ENCODE assay signal across 21 cellular contexts in the genomic region with DNA sequence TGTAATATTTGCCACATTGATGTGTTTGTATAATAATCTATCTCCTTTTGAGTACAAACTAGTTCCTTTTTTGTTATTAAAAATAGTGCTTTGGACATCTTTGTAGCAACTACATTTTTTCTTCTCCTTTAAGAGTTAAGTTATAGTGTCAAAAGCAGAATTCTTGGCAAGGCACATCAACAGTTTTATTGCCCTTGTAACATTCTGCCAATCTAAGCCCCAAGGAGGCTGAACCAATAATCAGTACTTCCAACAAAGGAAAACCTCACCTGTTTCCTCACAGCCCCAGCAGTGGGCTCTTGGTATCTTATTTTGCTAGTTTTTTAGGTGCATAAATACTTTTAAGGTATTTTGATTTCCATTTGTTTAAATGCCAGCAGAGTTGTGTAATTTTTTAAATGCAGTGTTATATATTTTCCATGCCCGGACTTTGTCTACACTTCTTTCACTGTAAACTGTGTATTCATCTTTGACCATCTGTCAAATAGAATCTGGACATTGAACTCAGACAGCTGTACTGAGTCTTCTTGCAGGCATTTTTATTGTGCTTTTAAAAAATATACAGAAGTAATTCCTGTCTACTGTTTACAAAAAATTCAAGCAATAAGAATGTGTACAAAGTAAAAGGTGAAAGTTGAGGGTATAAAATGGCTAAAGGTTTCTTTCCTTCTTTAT.
DNase-seq lines count a peak whose midpoint lies in the region; ATAC-seq and TF ChIP-seq lines count a peak whose summit lies in the region.
"Had no signal": no experiment of that assay in that cellular context is flagged by ENCODE, and none has a peak within 500 bp of the region (broad histone marks: within the 10 kb centered on the region; RNA-seq: fewer than 3 reads in every experiment).

No MANE protein-coding gene starts in this region.

- H3K9me3 Mint-ChIP-seq in nephron = no peaks in the 10 kb centered on the region
- no peaks in the 10 kb centered on the region for H3K9me3 Mint-ChIP-seq in T-helper 2 cell treated with Interferon-gamma antibody and Interleukin-4, amounts not matched to agents 5 μg/mL and 100 μg/mL, for 36 hours
- H3K9me3 Mint-ChIP-seq: activated naive CD4-positive, alpha-beta T cell treated with anti-CD3 and anti-CD28 coated beads for 36 hours; naive thymus-derived CD8-positive, alpha-beta T cell had no signal

- no peak overlapping the region for H2AFZ ChIP-seq in SK-N-SH (ENCODE audit: low read depth)

- peaks cover 44 to 51% of the 10 kb centered on the region in 2 experiments for H3K4me1 ChIP-seq in SK-N-SH (ENCODE audit: control insufficient read depth in 1 of 2, insufficient read depth in 2 of 2, low read depth in 1 of 2, low read length in 1 of 2)
- H3K4me1 ChIP-seq in esophagus muscularis mucosa = peaks cover 7 to 64% (median 56%) of the 10 kb centered on the region in 4 donors

- H3K27ac Mint-ChIP-seq in nephron = peak overlapping the region in 2 of 3 experiments; percentile 50 to 58
- H3K27ac Mint-ChIP-seq in T-helper 2 cell treated with Interferon-gamma antibody and Interleukin-4, amounts not matched to agents 5 μg/mL and 100 μg/mL, for 36 hours = no peak overlapping the region
- H3K27ac Mint-ChIP-seq: activated naive CD4-positive, alpha-beta T cell treated with anti-CD3 and anti-CD28 coated beads for 36 hours; naive thymus-derived CD8-positive, alpha-beta T cell had no signal

- H3K4me2 ChIP-seq in SK-N-SH = no peak overlapping the region

- H3K27me3 Mint-ChIP-seq in nephron (ENCODE audit: low read depth) = no peaks in the 10 kb centered on the region
- peaks cover 2% of the 10 kb centered on the region for H3K27me3 Mint-ChIP-seq in T-helper 2 cell treated with Interferon-gamma antibody and Interleukin-4, amounts not matched to agents 5 μg/mL and 100 μg/mL, for 36 hours (ENCODE audit: low read depth)

- H3K4me1 Mint-ChIP-seq in nephron = peaks cover 42% of the 10 kb centered on the region
- no peaks in the 10 kb centered on the region for H3K4me1 Mint-ChIP-seq in T-helper 2 cell treated with Interferon-gamma antibody and Interleukin-4, amounts not matched to agents 5 μg/mL and 100 μg/mL, for 36 hours (ENCODE audit: low read depth)

- peaks cover 30 to 51% of the 10 kb centered on the region in 2 experiments for H3K36me3 ChIP-seq in SK-N-SH (replicated peaks in 1 of 2; ENCODE audit: control insufficient read depth in 1 of 2, insufficient read depth in 2 of 2, low read length in 1 of 2)
- no peaks in the 10 kb centered on the region for H3K36me3 ChIP-seq in esophagus muscularis mucosa
- H3K36me3 ChIP-seq: MG63 had no signal

- 69% methylated on average over 1 of the region's 1 CpG for WGBS in SK-N-SH (ENCODE audit: low lambda C conversion rate)
- 34% methylated on average over 1 of the region's 1 CpG for WGBS in esophagus muscularis mucosa

- no peak for TF ChIP-seq RAD21 in SK-N-SH (IDR thresholded peaks at IDR 0.05; ENCODE audit: low read length)

- H4K20me1 ChIP-seq in SK-N-SH (ENCODE audit: insufficient read depth) = no peaks in the 10 kb centered on the region

- no peak overlapping the region for H3K9ac ChIP-seq in SK-N-SH

- DNase-seq in SK-N-SH = no peak
- peak; percentile 39 for DNase-seq in esophagus muscularis mucosa (ENCODE audit: extremely low spot score)
- no peak for DNase-seq in sciatic nerve (ENCODE audit: low spot score)
- DNase-seq in HPDE6-E6E7 (ENCODE audit: extremely low spot score) = no peak
- DNase-seq in retina = no peak
- no peak for DNase-seq in T-helper 2 cell treated with Interferon-gamma antibody and Interleukin-4, amounts not matched to agents 5 μg/mL and 100 μg/mL, for 36 hours (ENCODE audit: low spot score)
- DNase-seq: activated naive CD4-positive, alpha-beta T cell treated with anti-CD3 and anti-CD28 coated beads for 36 hours; activated T-cell treated with anti-CD3 and anti-CD28 coated beads, Interleukin-2, amount 50 U/mL, for 48 hours; caudate nucleus; COR-L47; dorsolateral prefrontal cortex; EL; foreskin melanocyte; MG63; naive thymus-derived CD8-positive, alpha-beta T cell; NCI-H1694; NCI-H774; T1000 had no signal

- no peaks in the 10 kb centered on the region for H3K9me2 ChIP-seq in SK-N-SH

- H3K27ac ChIP-seq in SK-N-SH (ENCODE audit: low read depth in 2 of 2, low read length in 1 of 2) = peak overlapping the region; percentile 63 to 99
- H3K27ac ChIP-seq in esophagus muscularis mucosa (replicated peaks in 1 of 4) = peak overlapping the region; percentile 73 to 82 (median 74)
- H3K27ac ChIP-seq: dorsolateral prefrontal cortex had no signal

- POLR2A ChIA-PET in SK-N-SH (lab: Yijun Ruan, JAX) = no interaction called here

- TF ChIP-seq CTCF in SK-N-SH (IDR thresholded peaks at IDR 0.05) (no peak), esophagus muscularis mucosa (IDR thresholded peaks at IDR 0.05) (no peak), nephron (IDR thresholded peaks at IDR 0.05; ENCODE audit: unreplicated experiment in 3 of 3) (no peak)

- H3K27me3 ChIP-seq in SK-N-SH (ENCODE audit: insufficient read depth) (no peaks in the 10 kb centered on the region), esophagus muscularis mucosa (no peaks in the 10 kb centered on the region)
- H3K27me3 ChIP-seq: MG63 had no signal

- H3K4me3 Mint-ChIP-seq in nephron = no peak overlapping the region
- H3K4me3 Mint-ChIP-seq in T-helper 2 cell treated with Interferon-gamma antibody and Interleukin-4, amounts not matched to agents 5 μg/mL and 100 μg/mL, for 36 hours = no peak overlapping the region
- H3K4me3 Mint-ChIP-seq: activated naive CD4-positive, alpha-beta T cell treated with anti-CD3 and anti-CD28 coated beads for 36 hours; naive thymus-derived CD8-positive, alpha-beta T cell had no signal

- TF ChIP-seq POLR2A in esophagus muscularis mucosa (IDR thresholded peaks at IDR 0.05; ENCODE audit: low read depth) = no peak

- H3F3A ChIP-seq in SK-N-SH (replicated peaks; ENCODE audit: insufficient read depth) = peaks cover 36% of the 10 kb centered on the region

- CTCF ChIA-PET in SK-N-SH (lab: Yijun Ruan, JAX) = no interaction called here

- intact Hi-C loops in esophagus muscularis mucosa (cut with DNase I) = no loop called here
- intact Hi-C loops in sciatic nerve (cut with DNase I) = no loop called here

- TF ChIP-seq EP300 in SK-N-SH (IDR thresholded peaks at IDR 0.05; ENCODE audit: borderline replicate concordance in 1 of 2, low read depth in 1 of 2, low read length in 1 of 2) = no peak
- no peak for TF ChIP-seq EP300 in esophagus muscularis mucosa (IDR thresholded peaks at IDR 0.05)

- H3K79me2 ChIP-seq in SK-N-SH (ENCODE audit: insufficient read depth) = peaks cover 73% of the 10 kb centered on the region

- ATAC-seq in SK-N-SH treated with all-trans-retinoic acid at 6 μM for 48 hours (no peak), sciatic nerve (no peak)
- ATAC-seq: HCT116; naive thymus-derived CD8-positive, alpha-beta T cell had no signal

- H3K36me3 Mint-ChIP-seq in nephron (ENCODE audit: low read depth) = no peaks in the 10 kb centered on the region
- no peaks in the 10 kb centered on the region for H3K36me3 Mint-ChIP-seq in T-helper 2 cell treated with Interferon-gamma antibody and Interleukin-4, amounts not matched to agents 5 μg/mL and 100 μg/mL, for 36 hours (ENCODE audit: low read depth)
- H3K36me3 Mint-ChIP-seq: naive thymus-derived CD8-positive, alpha-beta T cell had no signal

- H3K9me3 ChIP-seq in SK-N-SH = no peaks in the 10 kb centered on the region
- H3K9me3 ChIP-seq in esophagus muscularis mucosa = no peaks in the 10 kb centered on the region
- H3K9me3 ChIP-seq: MG63 had no signal

- H3K4me3 ChIP-seq in SK-N-SH (ENCODE audit: low read depth in 2 of 2, low read length in 1 of 2) (no peak overlapping the region), esophagus muscularis mucosa (no peak overlapping the region)
- H3K4me3 ChIP-seq: dorsolateral prefrontal cortex, MG63 had no signal

TF ChIP-seq in SK-N-SH, 30 proteins besides CTCF, POLR2A, EP300 and RAD21 (continues in another document):
- TF ChIP-seq, protein P1, sequence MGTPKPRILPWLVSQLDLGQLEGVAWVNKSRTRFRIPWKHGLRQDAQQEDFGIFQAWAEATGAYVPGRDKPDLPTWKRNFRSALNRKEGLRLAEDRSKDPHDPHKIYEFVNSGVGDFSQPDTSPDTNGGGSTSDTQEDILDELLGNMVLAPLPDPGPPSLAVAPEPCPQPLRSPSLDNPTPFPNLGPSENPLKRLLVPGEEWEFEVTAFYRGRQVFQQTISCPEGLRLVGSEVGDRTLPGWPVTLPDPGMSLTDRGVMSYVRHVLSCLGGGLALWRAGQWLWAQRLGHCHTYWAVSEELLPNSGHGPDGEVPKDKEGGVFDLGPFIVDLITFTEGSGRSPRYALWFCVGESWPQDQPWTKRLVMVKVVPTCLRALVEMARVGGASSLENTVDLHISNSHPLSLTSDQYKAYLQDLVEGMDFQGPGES (IDR thresholded peaks at IDR 0.05; ENCODE audit: low read depth, low read length) = no peak
- no peak for TF ChIP-seq POLR2AphosphoS5 (IDR thresholded peaks at IDR 0.05; ENCODE audit: low read depth, low read length)

TF ChIP-seq in SK-N-SH treated with all-trans-retinoic acid at 6 μM for 48 hours, 23 proteins besides CTCF, POLR2A, EP300 and RAD21 (continues in another document):
- TF ChIP-seq, protein P2, sequence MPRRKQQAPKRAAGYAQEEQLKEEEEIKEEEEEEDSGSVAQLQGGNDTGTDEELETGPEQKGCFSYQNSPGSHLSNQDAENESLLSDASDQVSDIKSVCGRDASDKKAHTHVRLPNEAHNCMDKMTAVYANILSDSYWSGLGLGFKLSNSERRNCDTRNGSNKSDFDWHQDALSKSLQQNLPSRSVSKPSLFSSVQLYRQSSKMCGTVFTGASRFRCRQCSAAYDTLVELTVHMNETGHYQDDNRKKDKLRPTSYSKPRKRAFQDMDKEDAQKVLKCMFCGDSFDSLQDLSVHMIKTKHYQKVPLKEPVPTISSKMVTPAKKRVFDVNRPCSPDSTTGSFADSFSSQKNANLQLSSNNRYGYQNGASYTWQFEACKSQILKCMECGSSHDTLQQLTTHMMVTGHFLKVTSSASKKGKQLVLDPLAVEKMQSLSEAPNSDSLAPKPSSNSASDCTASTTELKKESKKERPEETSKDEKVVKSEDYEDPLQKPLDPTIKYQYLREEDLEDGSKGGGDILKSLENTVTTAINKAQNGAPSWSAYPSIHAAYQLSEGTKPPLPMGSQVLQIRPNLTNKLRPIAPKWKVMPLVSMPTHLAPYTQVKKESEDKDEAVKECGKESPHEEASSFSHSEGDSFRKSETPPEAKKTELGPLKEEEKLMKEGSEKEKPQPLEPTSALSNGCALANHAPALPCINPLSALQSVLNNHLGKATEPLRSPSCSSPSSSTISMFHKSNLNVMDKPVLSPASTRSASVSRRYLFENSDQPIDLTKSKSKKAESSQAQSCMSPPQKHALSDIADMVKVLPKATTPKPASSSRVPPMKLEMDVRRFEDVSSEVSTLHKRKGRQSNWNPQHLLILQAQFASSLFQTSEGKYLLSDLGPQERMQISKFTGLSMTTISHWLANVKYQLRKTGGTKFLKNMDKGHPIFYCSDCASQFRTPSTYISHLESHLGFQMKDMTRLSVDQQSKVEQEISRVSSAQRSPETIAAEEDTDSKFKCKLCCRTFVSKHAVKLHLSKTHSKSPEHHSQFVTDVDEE (CRISPR knock-in tag; IDR thresholded peaks at IDR 0.05) = no peak
